In genomic region chr2:95392320-95392719, GRCh38 we compare ENCODE assay signal across 1 cellular context.
A peak's percentile ranks its signal among the peaks of the same experiment; 100 is the strongest.
TF ChIP-seq lines count a peak whose summit lies in the region.

No MANE protein-coding gene starts in this region.

TF ChIP-seq in HepG2, 621 proteins besides CTCF, POLR2A, EP300 and RAD21:
- TF ChIP-seq ZNF263 (CRISPR knock-in tag; IDR thresholded peaks at IDR 0.05) (no peak), HDAC1 (CRISPR knock-in tag; IDR thresholded peaks at IDR 0.05) (no peak), MXD1 (CRISPR knock-in tag; IDR thresholded peaks at IDR 0.05) (0 out of 2 replicates have a peak, but pooled peaks have one; percentile 12), MAX (IDR thresholded peaks at IDR 0.05) (0 out of 2 replicates have a peak, but pooled peaks have one; percentile 14), PHF21A (CRISPR knock-in tag; IDR thresholded peaks at IDR 0.05) (0 out of 2 replicates have a peak, but pooled peaks have one; percentile 2), ZNF878 (CRISPR knock-in tag; IDR thresholded peaks at IDR 0.05) (no peak), NFRKB (IDR thresholded peaks at IDR 0.05) (no peak)
- TF ChIP-seq, protein P1, sequence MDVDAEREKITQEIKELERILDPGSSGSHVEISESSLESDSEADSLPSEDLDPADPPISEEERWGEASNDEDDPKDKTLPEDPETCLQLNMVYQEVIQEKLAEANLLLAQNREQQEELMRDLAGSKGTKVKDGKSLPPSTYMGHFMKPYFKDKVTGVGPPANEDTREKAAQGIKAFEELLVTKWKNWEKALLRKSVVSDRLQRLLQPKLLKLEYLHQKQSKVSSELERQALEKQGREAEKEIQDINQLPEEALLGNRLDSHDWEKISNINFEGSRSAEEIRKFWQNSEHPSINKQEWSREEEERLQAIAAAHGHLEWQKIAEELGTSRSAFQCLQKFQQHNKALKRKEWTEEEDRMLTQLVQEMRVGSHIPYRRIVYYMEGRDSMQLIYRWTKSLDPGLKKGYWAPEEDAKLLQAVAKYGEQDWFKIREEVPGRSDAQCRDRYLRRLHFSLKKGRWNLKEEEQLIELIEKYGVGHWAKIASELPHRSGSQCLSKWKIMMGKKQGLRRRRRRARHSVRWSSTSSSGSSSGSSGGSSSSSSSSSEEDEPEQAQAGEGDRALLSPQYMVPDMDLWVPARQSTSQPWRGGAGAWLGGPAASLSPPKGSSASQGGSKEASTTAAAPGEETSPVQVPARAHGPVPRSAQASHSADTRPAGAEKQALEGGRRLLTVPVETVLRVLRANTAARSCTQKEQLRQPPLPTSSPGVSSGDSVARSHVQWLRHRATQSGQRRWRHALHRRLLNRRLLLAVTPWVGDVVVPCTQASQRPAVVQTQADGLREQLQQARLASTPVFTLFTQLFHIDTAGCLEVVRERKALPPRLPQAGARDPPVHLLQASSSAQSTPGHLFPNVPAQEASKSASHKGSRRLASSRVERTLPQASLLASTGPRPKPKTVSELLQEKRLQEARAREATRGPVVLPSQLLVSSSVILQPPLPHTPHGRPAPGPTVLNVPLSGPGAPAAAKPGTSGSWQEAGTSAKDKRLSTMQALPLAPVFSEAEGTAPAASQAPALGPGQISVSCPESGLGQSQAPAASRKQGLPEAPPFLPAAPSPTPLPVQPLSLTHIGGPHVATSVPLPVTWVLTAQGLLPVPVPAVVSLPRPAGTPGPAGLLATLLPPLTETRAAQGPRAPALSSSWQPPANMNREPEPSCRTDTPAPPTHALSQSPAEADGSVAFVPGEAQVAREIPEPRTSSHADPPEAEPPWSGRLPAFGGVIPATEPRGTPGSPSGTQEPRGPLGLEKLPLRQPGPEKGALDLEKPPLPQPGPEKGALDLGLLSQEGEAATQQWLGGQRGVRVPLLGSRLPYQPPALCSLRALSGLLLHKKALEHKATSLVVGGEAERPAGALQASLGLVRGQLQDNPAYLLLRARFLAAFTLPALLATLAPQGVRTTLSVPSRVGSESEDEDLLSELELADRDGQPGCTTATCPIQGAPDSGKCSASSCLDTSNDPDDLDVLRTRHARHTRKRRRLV (CRISPR knock-in tag; IDR thresholded peaks at IDR 0.05) = peak; percentile 25; the same call in 1 of the 2 replicates
